Comparison of ENCODE assay signal across 1 cellular context in the genomic region with DNA sequence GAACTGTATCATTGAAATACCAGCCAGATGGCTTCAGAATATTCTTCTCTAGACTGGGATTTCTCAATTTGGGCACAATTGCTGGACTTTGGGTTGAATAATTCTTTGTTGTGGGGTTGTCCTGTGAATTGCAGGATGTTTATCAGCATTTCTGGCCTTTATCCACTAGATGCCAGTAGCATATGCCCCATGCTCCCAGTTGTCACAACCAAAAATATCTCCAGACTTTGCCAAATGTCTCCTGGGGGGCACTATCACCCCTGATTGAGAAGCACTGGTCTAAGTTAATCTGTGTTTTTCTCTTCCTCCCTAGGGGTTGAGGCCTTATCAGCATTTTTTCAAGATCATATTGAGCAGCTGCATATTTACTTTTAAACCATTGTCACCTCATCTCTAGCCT.
TF ChIP-seq lines count a peak whose summit lies in the region.

No MANE protein-coding gene starts in this region.

TF ChIP-seq in WTC11, 78 proteins besides CTCF, POLR2A, EP300 and RAD21 (continued from another document):
- TF ChIP-seq, protein P1, sequence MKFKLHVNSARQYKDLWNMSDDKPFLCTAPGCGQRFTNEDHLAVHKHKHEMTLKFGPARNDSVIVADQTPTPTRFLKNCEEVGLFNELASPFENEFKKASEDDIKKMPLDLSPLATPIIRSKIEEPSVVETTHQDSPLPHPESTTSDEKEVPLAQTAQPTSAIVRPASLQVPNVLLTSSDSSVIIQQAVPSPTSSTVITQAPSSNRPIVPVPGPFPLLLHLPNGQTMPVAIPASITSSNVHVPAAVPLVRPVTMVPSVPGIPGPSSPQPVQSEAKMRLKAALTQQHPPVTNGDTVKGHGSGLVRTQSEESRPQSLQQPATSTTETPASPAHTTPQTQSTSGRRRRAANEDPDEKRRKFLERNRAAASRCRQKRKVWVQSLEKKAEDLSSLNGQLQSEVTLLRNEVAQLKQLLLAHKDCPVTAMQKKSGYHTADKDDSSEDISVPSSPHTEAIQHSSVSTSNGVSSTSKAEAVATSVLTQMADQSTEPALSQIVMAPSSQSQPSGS (CRISPR knock-in tag; IDR thresholded peaks at IDR 0.05; ENCODE audit: borderline replicate concordance, low read depth) = no peak
- TF ChIP-seq MYBL2 (CRISPR knock-in tag; IDR thresholded peaks at IDR 0.05) (no peak), NR1H2 (CRISPR knock-in tag; IDR thresholded peaks at IDR 0.05) (no peak), CDX4 (CRISPR knock-in tag; IDR thresholded peaks at IDR 0.05; ENCODE audit: borderline replicate concordance) (no peak), FOXK1 (CRISPR knock-in tag; IDR thresholded peaks at IDR 0.05) (no peak), ZNF138 (CRISPR knock-in tag; conservative IDR thresholded peaks at IDR 0.05) (no peak), E2F5 (CRISPR knock-in tag; IDR thresholded peaks at IDR 0.05) (no peak), ERG (CRISPR knock-in tag; IDR thresholded peaks at IDR 0.05) (no peak)
- TF ChIP-seq, protein P2, sequence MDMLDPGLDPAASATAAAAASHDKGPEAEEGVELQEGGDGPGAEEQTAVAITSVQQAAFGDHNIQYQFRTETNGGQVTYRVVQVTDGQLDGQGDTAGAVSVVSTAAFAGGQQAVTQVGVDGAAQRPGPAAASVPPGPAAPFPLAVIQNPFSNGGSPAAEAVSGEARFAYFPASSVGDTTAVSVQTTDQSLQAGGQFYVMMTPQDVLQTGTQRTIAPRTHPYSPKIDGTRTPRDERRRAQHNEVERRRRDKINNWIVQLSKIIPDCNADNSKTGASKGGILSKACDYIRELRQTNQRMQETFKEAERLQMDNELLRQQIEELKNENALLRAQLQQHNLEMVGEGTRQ (CRISPR knock-in tag; IDR thresholded peaks at IDR 0.05) = no peak
- TF ChIP-seq, protein P3, sequence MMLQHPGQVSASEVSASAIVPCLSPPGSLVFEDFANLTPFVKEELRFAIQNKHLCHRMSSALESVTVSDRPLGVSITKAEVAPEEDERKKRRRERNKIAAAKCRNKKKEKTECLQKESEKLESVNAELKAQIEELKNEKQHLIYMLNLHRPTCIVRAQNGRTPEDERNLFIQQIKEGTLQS (CRISPR knock-in tag; conservative IDR thresholded peaks at IDR 0.05) = no peak
TF ChIP-seq in WTC11: peak in this region for 0.
